ENCODE assay signal across 1 cellular context in the genomic region with DNA sequence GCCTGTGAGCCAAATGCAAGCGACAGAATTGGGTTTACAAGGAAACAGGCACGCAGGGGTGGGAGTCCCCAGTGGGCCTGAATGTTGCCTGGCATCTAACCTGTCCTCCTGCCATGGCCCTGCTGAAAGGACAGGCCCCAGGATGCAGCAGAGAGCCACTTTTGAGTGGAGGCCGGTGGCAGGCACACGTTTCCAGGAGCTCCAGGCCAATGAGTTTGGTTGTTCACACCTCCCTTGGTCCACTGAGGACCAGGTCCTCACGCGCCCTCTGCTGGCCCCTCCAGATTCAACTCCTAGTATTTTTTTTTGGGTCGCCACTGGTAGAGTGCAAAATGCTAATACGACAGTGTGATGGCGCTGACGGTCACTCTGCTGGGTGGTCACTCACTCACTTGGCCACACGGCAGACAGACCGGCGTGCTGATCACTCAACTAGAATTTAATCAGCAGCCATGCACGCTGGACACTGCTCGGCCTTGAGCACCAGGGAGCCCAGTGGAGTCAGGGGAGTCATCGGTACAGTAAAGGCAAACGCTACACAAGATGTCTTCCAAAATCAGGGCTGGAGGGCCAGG.
TF ChIP-seq lines count a peak whose summit lies in the region.

No MANE protein-coding gene starts in this region.

TF ChIP-seq in H1, 55 proteins besides CTCF, POLR2A, EP300 and RAD21 (continued from another document):
- TF ChIP-seq YY1 (IDR thresholded peaks at IDR 0.05; ENCODE audit: low read depth, low read length): peak; percentile 62
